ENCODE assay signal across 17 cellular contexts in the genomic region with DNA sequence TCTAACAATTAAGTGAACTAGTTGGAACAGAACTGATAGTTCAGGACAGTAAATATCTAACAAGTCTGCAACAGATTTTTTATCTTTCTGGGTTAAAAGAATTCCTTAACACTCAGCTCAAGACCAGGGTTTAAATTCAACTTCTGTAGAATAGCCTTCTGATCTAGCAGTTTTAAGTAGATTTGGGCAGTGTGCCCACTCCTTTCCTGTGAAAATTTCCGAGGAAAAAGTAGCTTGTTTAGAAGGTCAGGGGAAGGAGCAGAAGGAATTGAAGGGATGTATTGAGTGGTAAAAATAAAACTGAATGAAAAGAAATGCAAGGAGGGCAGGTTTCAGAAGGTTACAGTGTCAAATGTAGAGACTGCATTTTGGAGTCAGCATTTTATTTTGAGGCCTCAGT. TPM values are rescaled to one million over a fixed set of nuclear protein-coding genes. Genes with fewer than 3 reads are reported as not detected.
A peak's percentile ranks its signal among the peaks of the same experiment; 100 is the strongest.
DNase-seq lines count a peak whose midpoint lies in the region; ATAC-seq, FAIRE-seq and TF ChIP-seq lines count a peak whose summit lies in the region.
"Had no signal": no experiment of that assay in that cellular context is flagged by ENCODE, and none has a peak within 500 bp of the region (broad histone marks: within the 10 kb centered on the region; RNA-seq: fewer than 3 reads in every experiment).

No MANE protein-coding gene starts in this region.

- H3K4me1 ChIP-seq in A549 (peaks cover 10% of the 10 kb centered on the region), MM.1S (ENCODE audit: low read length) (peaks cover 23% of the 10 kb centered on the region)

- no peaks in the 10 kb centered on the region for H3F3A ChIP-seq in MM.1S (ENCODE audit: insufficient read depth, low read length)

- TF ChIP-seq EP300 in A549 (IDR thresholded peaks at IDR 0.05), result no peak

- DNase-seq in A549 (ENCODE audit: low read depth in 1 of 2, low spot score in 1 of 2) (no peak), MM.1S (no peak), dermis blood vessel endothelial cell (peak; percentile 78), left kidney (ENCODE audit: low read depth, low spot score) (peak; percentile 26), NCI-H510A treated with DMSO at 0.1 percent for 48 hours (lab: John Stamatoyannopoulos, UW) (no peak), NCI-H1417 treated with DMSO at 0.1 percent for 48 hours (lab: John Stamatoyannopoulos, UW) (no peak)
- DNase-seq in stimulated activated naive B cell treated with anti-CD40 and anti-IgM and Interleukin-4, amounts not matched to agents 10 μg/mL and 1 μg/mL and 100 μg/mL, for 72 hours, result no peak
- DNase-seq: 8988T, C1 segment of cervical spinal cord, DMS153, GOT3, NCI-H1048, NCI-H1694, NCI-H446, NCI-H774, Right ventricle myocardium superior had no signal

- H3K36me3 Mint-ChIP-seq in stimulated activated naive B cell treated with anti-CD40 and anti-IgM and Interleukin-4, amounts not matched to agents 10 μg/mL and 1 μg/mL and 100 μg/mL, for 72 hours, result no peaks in the 10 kb centered on the region

- CTCF ChIA-PET in A549 (lab: Yijun Ruan, JAX), result interaction anchor here (0.6 to 1.7 kb wide), 6 partner anchors 13 to 206 kb away, joined by 3 to 6 read pairs (median 4); no protein-coding TSS in a partner anchor

- no peak overlapping the region for H3K9ac ChIP-seq in MM.1S (ENCODE audit: low read length)

- H3K4me3 Mint-ChIP-seq in stimulated activated naive B cell treated with anti-CD40 and anti-IgM and Interleukin-4, amounts not matched to agents 10 μg/mL and 1 μg/mL and 100 μg/mL, for 72 hours, result no peak overlapping the region

- peak; percentile 7 for FAIRE-seq in A549 (lab: Jason Lieb, UNC)

- no peak overlapping the region for H2AFZ ChIP-seq in MM.1S (ENCODE audit: low read length)

- H3K27ac ChIP-seq in A549 (no peak overlapping the region), MM.1S (ENCODE audit: low read length) (no peak overlapping the region)

- H3K4me2 ChIP-seq in A549, result no peak overlapping the region
- H3K4me2 ChIP-seq in MM.1S (ENCODE audit: low read depth, low read length), result peak overlapping the region; percentile 21; the same call in 1 of the 2 replicates

- H3K4me3 ChIP-seq in A549 (no peak overlapping the region), MM.1S (ENCODE audit: low read length) (no peak overlapping the region)

- H3K27me3 ChIP-seq in MM.1S (replicated peaks; ENCODE audit: insufficient read depth, low read length), result no peaks in the 10 kb centered on the region

- H3K27me3 Mint-ChIP-seq in stimulated activated naive B cell treated with anti-CD40 and anti-IgM and Interleukin-4, amounts not matched to agents 10 μg/mL and 1 μg/mL and 100 μg/mL, for 72 hours, result no peaks in the 10 kb centered on the region

- no peak overlapping the region for H3K27ac Mint-ChIP-seq in stimulated activated naive B cell treated with anti-CD40 and anti-IgM and Interleukin-4, amounts not matched to agents 10 μg/mL and 1 μg/mL and 100 μg/mL, for 72 hours

- TF ChIP-seq CTCF in A549 (IDR thresholded peaks at IDR 0.05) (no peak), MM.1S (IDR thresholded peaks at IDR 0.05; ENCODE audit: low read length) (no peak)

- no peak for ATAC-seq in A549
- ATAC-seq in GM18868 (IDR thresholded peaks at IDR 0.05; ENCODE audit: unreplicated experiment), result no peak
- no peak for ATAC-seq in stimulated activated naive B cell treated with anti-CD40 and anti-IgM and Interleukin-4, amounts not matched to agents 10 μg/mL and 1 μg/mL and 100 μg/mL, for 72 hours (replicated peaks)

- no peak for TF ChIP-seq RAD21 in A549 (conservative IDR thresholded peaks at IDR 0.05 in 1 of 2, IDR thresholded peaks at IDR 0.05 in 1 of 2)

- POLR2A ChIA-PET in A549 (lab: Yijun Ruan, JAX), result interaction anchor here (1.2 kb wide), 1 partner anchor 62 kb away, joined by 3 read pairs; the partner anchor contains the start of gene SAV1

- no peaks in the 10 kb centered on the region for H3K9me2 ChIP-seq in MM.1S (replicated peaks; ENCODE audit: insufficient read depth, low read length)

- H3K4me1 Mint-ChIP-seq in stimulated activated naive B cell treated with anti-CD40 and anti-IgM and Interleukin-4, amounts not matched to agents 10 μg/mL and 1 μg/mL and 100 μg/mL, for 72 hours, result no peaks in the 10 kb centered on the region

- TF ChIP-seq POLR2A in A549 (IDR thresholded peaks at IDR 0.05; ENCODE audit: low read length), result no peak

- no peaks in the 10 kb centered on the region for H4K20me1 ChIP-seq in MM.1S (ENCODE audit: insufficient read depth, low read length)

- H3K79me2 ChIP-seq in MM.1S (ENCODE audit: low read length), result no peaks in the 10 kb centered on the region

- H3K9me3 ChIP-seq in A549 (no peaks in the 10 kb centered on the region), MM.1S (replicated peaks; ENCODE audit: insufficient read depth, low read length) (no peaks in the 10 kb centered on the region)

- H3K9me3 Mint-ChIP-seq in stimulated activated naive B cell treated with anti-CD40 and anti-IgM and Interleukin-4, amounts not matched to agents 10 μg/mL and 1 μg/mL and 100 μg/mL, for 72 hours, result no peaks in the 10 kb centered on the region

- H3K36me3 ChIP-seq in MM.1S (replicated peaks; ENCODE audit: insufficient read depth, low read length), result no peaks in the 10 kb centered on the region

- WGBS in A549 (ENCODE audit: missing lambda C conversion rate), result 3% methylated on average over 1 of the region's 1 CpG

TF ChIP-seq in A549, 52 proteins besides CTCF, POLR2A, EP300 and RAD21:
- TF ChIP-seq FOXS1 (CRISPR knock-in tag; IDR thresholded peaks at IDR 0.05) (no peak), ZSCAN20 (CRISPR knock-in tag; IDR thresholded peaks at IDR 0.05) (no peak), RNF2 (IDR thresholded peaks at IDR 0.05; ENCODE audit: borderline replicate concordance, low read depth) (no peak), GATA3 (IDR thresholded peaks at IDR 0.05; ENCODE audit: borderline replicate concordance) (no peak), REST (IDR thresholded peaks at IDR 0.05) (no peak), KDM1A (IDR thresholded peaks at IDR 0.05; ENCODE audit: low read depth) (no peak), ZNF302 (CRISPR knock-in tag; IDR thresholded peaks at IDR 0.05) (no peak), MAFK (IDR thresholded peaks at IDR 0.05; ENCODE audit: partially characterized antibody) (no peak), HOXB5 (CRISPR knock-in tag; IDR thresholded peaks at IDR 0.05) (no peak), PHF8 (IDR thresholded peaks at IDR 0.05; ENCODE audit: borderline replicate concordance, low read depth) (no peak), ESRRA (IDR thresholded peaks at IDR 0.05; ENCODE audit: borderline replicate concordance, low read length) (no peak)
- TF ChIP-seq, protein P1, sequence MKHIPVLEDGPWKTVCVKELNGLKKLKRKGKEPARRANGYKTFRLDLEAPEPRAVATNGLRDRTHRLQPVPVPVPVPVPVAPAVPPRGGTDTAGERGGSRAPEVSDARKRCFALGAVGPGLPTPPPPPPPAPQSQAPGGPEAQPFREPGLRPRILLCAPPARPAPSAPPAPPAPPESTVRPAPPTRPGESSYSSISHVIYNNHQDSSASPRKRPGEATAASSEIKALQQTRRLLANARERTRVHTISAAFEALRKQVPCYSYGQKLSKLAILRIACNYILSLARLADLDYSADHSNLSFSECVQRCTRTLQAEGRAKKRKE (CRISPR knock-in tag; IDR thresholded peaks at IDR 0.05; ENCODE audit: low read depth), result no peak
- TF ChIP-seq, protein P2, sequence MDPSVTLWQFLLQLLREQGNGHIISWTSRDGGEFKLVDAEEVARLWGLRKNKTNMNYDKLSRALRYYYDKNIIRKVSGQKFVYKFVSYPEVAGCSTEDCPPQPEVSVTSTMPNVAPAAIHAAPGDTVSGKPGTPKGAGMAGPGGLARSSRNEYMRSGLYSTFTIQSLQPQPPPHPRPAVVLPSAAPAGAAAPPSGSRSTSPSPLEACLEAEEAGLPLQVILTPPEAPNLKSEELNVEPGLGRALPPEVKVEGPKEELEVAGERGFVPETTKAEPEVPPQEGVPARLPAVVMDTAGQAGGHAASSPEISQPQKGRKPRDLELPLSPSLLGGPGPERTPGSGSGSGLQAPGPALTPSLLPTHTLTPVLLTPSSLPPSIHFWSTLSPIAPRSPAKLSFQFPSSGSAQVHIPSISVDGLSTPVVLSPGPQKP (IDR thresholded peaks at IDR 0.05; ENCODE audit: low read depth, low read length), result no peak

RNA-seq across cellular contexts. Expression of gene ATL1, which starts 45.8 kb away (rescaled TPM):
- polyA plus RNA-seq in A549 (2011; rRNA removed) (4.4 and 4.7 TPM in 2 replicates), A549 (2017; fragmentation: RNase III; extraction: RNeasy Plus Mini Kit Qiagen cat#74134 plus additional on column Dnase treatment) (4.2 to 6.6 TPM (median 5.1 TPM) in 3 replicates)
- polyA plus RNA-seq in A549 (2012; cell fraction: cytosol; rRNA removed), result 0.90 and 1.3 TPM in 2 replicates
- polyA plus RNA-seq in A549 (2012; cell fraction: nucleus; rRNA removed), result 0.50 and 1.1 TPM in 2 replicates
- 3.3 and 4.2 TPM in 2 replicates for polyA minus RNA-seq in A549 (2011; rRNA and poly(A)+ RNA removed)
- total RNA-seq in dermis blood vessel endothelial cell, result 1.9 and 2.6 TPM in 2 replicates

Comparison
In these comparisons a context has a peak if more than half of its experiments do, and no peak if none do; other contexts are left out.
1. DNase-seq: peak in dermis blood vessel endothelial cell (single experiment) and left kidney (single experiment); none in A549 (0 of 2), MM.1S (single experiment), NCI-H510A treated with DMSO at 0.1 percent for 48 hours (single experiment), NCI-H1417 treated with DMSO at 0.1 percent for 48 hours (single experiment) and stimulated activated naive B cell treated with anti-CD40 and anti-IgM and Interleukin-4, amounts not matched to agents 10 μg/mL and 1 μg/mL and 100 μg/mL, for 72 hours (single experiment).